ENCODE assay signal across 16 cellular contexts in genomic region chr15:40061212-40061901, GRCh38. TPM values are rescaled to one million over a fixed set of nuclear protein-coding genes. Genes with fewer than 3 reads are reported as not detected.
DNase-seq lines count a peak whose midpoint lies in the region; ATAC-seq, FAIRE-seq and TF ChIP-seq lines count a peak whose summit lies in the region.
"Had no signal": no experiment of that assay in that cellular context is flagged by ENCODE, and none has a peak within 500 bp of the region (broad histone marks: within the 10 kb centered on the region; RNA-seq: fewer than 3 reads in every experiment).

No MANE protein-coding gene starts in this region.

- no peaks in the 10 kb centered on the region for H3K27me3 Mint-ChIP-seq in activated CD4-positive, alpha-beta T cell treated with anti-CD3 and anti-CD28 coated beads, Interleukin-2, amount 10 ng/mL, durations not matched to agents 24 days and 14 days

- H3K9me3 ChIP-seq in vagina = no peaks in the 10 kb centered on the region
- H3K9me3 ChIP-seq: MG63, ovary had no signal

- TF ChIP-seq POLR2A in vagina (IDR thresholded peaks at IDR 0.05) = no peak

- no peak for TF ChIP-seq CTCF in vagina (IDR thresholded peaks at IDR 0.05)

- H3K4me1 Mint-ChIP-seq in activated CD4-positive, alpha-beta T cell treated with anti-CD3 and anti-CD28 coated beads, Interleukin-2, amount 10 ng/mL, durations not matched to agents 24 days and 14 days = peaks cover 39% of the 10 kb centered on the region
- H3K4me1 Mint-ChIP-seq in stimulated activated effector memory CD8-positive, alpha-beta T cell treated with anti-CD3 and anti-CD28 coated beads, Interleukin-12 subunit alpha, Interleukin-12 subunit beta, amount 100 ng/mL, for 72 hours = peaks cover 31% of the 10 kb centered on the region

- H3K36me3 ChIP-seq in vagina = no peaks in the 10 kb centered on the region
- H3K36me3 ChIP-seq: MG63, ovary had no signal

- peaks cover 7% of the 10 kb centered on the region for H3K4me1 ChIP-seq in vagina

- H3K27ac Mint-ChIP-seq in activated CD4-positive, alpha-beta T cell treated with anti-CD3 and anti-CD28 coated beads, Interleukin-2, amount 10 ng/mL, durations not matched to agents 24 days and 14 days = no peak overlapping the region
- no peak overlapping the region for H3K27ac Mint-ChIP-seq in stimulated activated effector memory CD8-positive, alpha-beta T cell treated with anti-CD3 and anti-CD28 coated beads, Interleukin-12 subunit alpha, Interleukin-12 subunit beta, amount 100 ng/mL, for 72 hours

- no peaks in the 10 kb centered on the region for H3K9me3 Mint-ChIP-seq in activated CD4-positive, alpha-beta T cell treated with anti-CD3 and anti-CD28 coated beads, Interleukin-2, amount 10 ng/mL, durations not matched to agents 24 days and 14 days
- H3K9me3 Mint-ChIP-seq in stimulated activated effector memory CD8-positive, alpha-beta T cell treated with anti-CD3 and anti-CD28 coated beads, Interleukin-12 subunit alpha, Interleukin-12 subunit beta, amount 100 ng/mL, for 72 hours = no peaks in the 10 kb centered on the region

- peak; percentile 48 for ATAC-seq in GM21825 (IDR thresholded peaks at IDR 0.05; ENCODE audit: unreplicated experiment)
- peak; percentile 97 for ATAC-seq in stimulated activated effector memory CD8-positive, alpha-beta T cell treated with anti-CD3 and anti-CD28 coated beads, Interleukin-12 subunit alpha, Interleukin-12 subunit beta, amount 100 ng/mL, for 72 hours
- no peak for ATAC-seq in left ventricle myocardium superior
- ATAC-seq: HCT116 had no signal

- H3K4me3 Mint-ChIP-seq in activated CD4-positive, alpha-beta T cell treated with anti-CD3 and anti-CD28 coated beads, Interleukin-2, amount 10 ng/mL, durations not matched to agents 24 days and 14 days = no peak overlapping the region
- H3K4me3 Mint-ChIP-seq in stimulated activated effector memory CD8-positive, alpha-beta T cell treated with anti-CD3 and anti-CD28 coated beads, Interleukin-12 subunit alpha, Interleukin-12 subunit beta, amount 100 ng/mL, for 72 hours = no peak overlapping the region

- H3K27ac ChIP-seq in vagina = no peak overlapping the region
- H3K27ac ChIP-seq: ovary had no signal

- intact Hi-C loops in activated CD4-positive, alpha-beta T cell treated with anti-CD3 and anti-CD28 coated beads, Interleukin-2, amount 10 ng/mL, durations not matched to agents 24 days and 14 days (cut with micrococcal nuclease) = no loop called here
- intact Hi-C loops in left ventricle myocardium superior (cut with micrococcal nuclease) (no loop called here), vagina (cut with DNase I) (no loop called here)

- peak; percentile 64 for DNase-seq in activated CD4-positive, alpha-beta T cell treated with anti-CD3 and anti-CD28 coated beads, Interleukin-2, amount 10 ng/mL, durations not matched to agents 24 days and 14 days
- DNase-seq in activated CD4-positive, alpha-beta T cell treated with anti-CD3 and anti-CD28 coated beads, Interleukin-2, amount 50 U/mL, for 48 hours = no peak
- DNase-seq in HTR-8/SVneo (ENCODE audit: insufficient read length, low spot score) = no peak
- DNase-seq in stimulated activated effector memory CD8-positive, alpha-beta T cell treated with anti-CD3 and anti-CD28 coated beads, Interleukin-12 subunit alpha, Interleukin-12 subunit beta, amount 100 ng/mL, for 72 hours (ENCODE audit: low spot score in 2 of 2) = peak in 1 of 2 donors; percentile 80
- no peak for DNase-seq in left ventricle myocardium superior
- no peak for DNase-seq in SW 1271 (lab: John Stamatoyannopoulos, UW)
- DNase-seq in vagina (ENCODE audit: extremely low spot score in 2 of 2) = no peak
- DNase-seq: activated CD4-positive, alpha-beta T cell treated with anti-CD3 and anti-CD28 coated beads for 1 hour; aorta; erythroblast; GDM1; MG63 had no signal

- no peak overlapping the region for H3K4me3 ChIP-seq in vagina
- H3K4me3 ChIP-seq: MG63, ovary had no signal

- FAIRE-seq in HTR-8/SVneo (lab: Jason Lieb, UNC) = peak; percentile 57
- FAIRE-seq: keratinocyte had no signal

- peaks cover 11% of the 10 kb centered on the region for H3K36me3 Mint-ChIP-seq in activated CD4-positive, alpha-beta T cell treated with anti-CD3 and anti-CD28 coated beads, Interleukin-2, amount 10 ng/mL, durations not matched to agents 24 days and 14 days (ENCODE audit: low read depth)
- peaks cover 15% of the 10 kb centered on the region for H3K36me3 Mint-ChIP-seq in stimulated activated effector memory CD8-positive, alpha-beta T cell treated with anti-CD3 and anti-CD28 coated beads, Interleukin-12 subunit alpha, Interleukin-12 subunit beta, amount 100 ng/mL, for 72 hours

- H3K27me3 ChIP-seq in vagina = no peaks in the 10 kb centered on the region
- H3K27me3 ChIP-seq: MG63, ovary had no signal

RNA-seq across cellular contexts. Expression of gene SRP14, which starts 22.4 kb away (rescaled TPM):
- total RNA-seq in activated CD4-positive, alpha-beta T cell treated with anti-CD3 and anti-CD28 coated beads, Interleukin-2, amount 10 ng/mL, durations not matched to agents 24 days and 14 days = 153 and 155 TPM in 2 replicates
- total RNA-seq in left ventricle myocardium superior (235 TPM), vagina (409 TPM)

RNA-seq across cellular contexts. Expression of gene BMF, which starts 47.3 kb away (rescaled TPM):
- 8.4 and 9.1 TPM in 2 replicates for total RNA-seq in activated CD4-positive, alpha-beta T cell treated with anti-CD3 and anti-CD28 coated beads, Interleukin-2, amount 10 ng/mL, durations not matched to agents 24 days and 14 days
- total RNA-seq in left ventricle myocardium superior (3.2 TPM), vagina (2.9 TPM)
